1 cellular context compared by ENCODE assay signal in the genomic region with DNA sequence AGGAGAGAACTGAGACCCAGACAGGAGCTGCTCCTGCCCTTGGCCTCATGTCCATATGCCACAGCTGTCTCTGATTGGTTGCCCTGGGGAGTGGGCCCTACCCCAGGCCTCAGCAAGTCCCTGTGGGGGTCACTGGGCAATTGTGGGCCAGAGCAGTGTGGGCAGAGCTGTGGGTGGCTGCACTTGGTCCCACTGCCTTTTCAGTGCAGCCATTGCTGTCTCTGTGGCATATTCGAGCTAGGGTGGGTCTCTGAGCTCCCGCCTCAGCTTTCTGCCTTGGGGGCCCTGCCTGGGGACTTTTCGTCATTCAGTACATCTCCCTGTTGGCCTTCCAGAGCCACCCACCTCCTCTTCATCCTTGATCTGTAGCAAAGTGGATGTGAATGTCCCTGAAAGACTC.
TF ChIP-seq lines count a peak whose summit lies in the region.

No MANE protein-coding gene starts in this region.

TF ChIP-seq in HepG2, 621 proteins besides CTCF, POLR2A, EP300 and RAD21:
- no peak for TF ChIP-seq HMG20B (CRISPR knock-in tag; conservative IDR thresholded peaks at IDR 0.05)
- TF ChIP-seq ZFP90 (CRISPR knock-in tag; IDR thresholded peaks at IDR 0.05; ENCODE audit: borderline replicate concordance) = peak; percentile 96
